ENCODE assay signal across 10 cellular contexts in the genomic region with DNA sequence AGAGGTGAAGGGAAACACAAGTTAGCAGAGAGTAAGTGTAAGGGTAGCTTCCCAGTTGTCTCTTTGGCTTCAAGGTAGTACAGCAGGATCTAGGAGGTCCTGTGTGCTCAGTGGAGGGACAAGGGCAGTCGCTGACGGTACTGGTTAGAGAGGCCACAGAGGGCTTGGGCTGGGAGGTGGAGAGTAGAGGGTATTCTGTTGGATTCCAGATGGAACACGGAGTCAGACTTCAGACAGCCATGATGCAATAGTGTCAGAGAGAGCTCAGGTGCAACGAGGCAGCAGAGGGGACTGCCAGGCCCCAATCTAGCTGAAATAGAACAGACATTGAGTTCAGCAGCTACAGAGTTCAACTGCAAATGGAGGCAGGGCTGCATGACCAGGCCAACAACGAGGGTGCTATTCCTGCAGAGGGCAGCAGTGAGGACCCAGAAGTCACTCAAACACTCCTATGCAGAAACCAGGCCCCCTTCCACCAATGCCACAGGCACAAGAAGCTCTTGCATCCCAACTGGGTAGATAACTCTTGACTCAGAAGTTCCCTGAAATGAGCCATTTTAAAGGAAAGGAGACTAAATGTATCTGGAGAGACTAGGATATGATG.
DNase-seq lines count a peak whose midpoint lies in the region; ATAC-seq and TF ChIP-seq lines count a peak whose summit lies in the region.
"Had no signal": no experiment of that assay in that cellular context is flagged by ENCODE, and none has a peak within 500 bp of the region (broad histone marks: within the 10 kb centered on the region; RNA-seq: fewer than 3 reads in every experiment).

No MANE protein-coding gene starts in this region.

- H3K4me3 ChIP-seq in epithelial cell of esophagus (ENCODE audit: low read length), result no peak overlapping the region

- DNase-seq in COLO829 (ENCODE audit: low spot score), result peak; percentile 31
- DNase-seq in HuH-7.5 (ENCODE audit: low spot score), result peak; percentile 29
- peak; percentile 15 for DNase-seq in epithelial cell of esophagus (ENCODE audit: low read depth)
- DNase-seq in NOMO-1 treated with dmso at 0.1 percent for 144 hours (lab: John Stamatoyannopoulos, UW; ENCODE audit: unreplicated experiment), result no peak
- no peak for DNase-seq in DMS79 (lab: John Stamatoyannopoulos, UW)
- no peak for DNase-seq in NK-92 treated with Interleukin-12 subunit alpha and Interleukin-12 subunit beta, amount 100 ng/mL, for 24 hours (lab: John Stamatoyannopoulos, UW)
- DNase-seq: NCI-H2171 had no signal

- peak; percentile 57 for ATAC-seq in GM19043 (IDR thresholded peaks at IDR 0.05; ENCODE audit: low read depth, unreplicated experiment)
- ATAC-seq in HG03469 (IDR thresholded peaks at IDR 0.05; ENCODE audit: unreplicated experiment), result no peak
- ATAC-seq: activated T-cell treated with anti-CD3 and anti-CD28 coated beads, Interleukin-2, amount 50 U/mL, for 72 hours had no signal

- TF ChIP-seq CTCF in epithelial cell of esophagus (IDR thresholded peaks at IDR 0.05; ENCODE audit: insufficient read depth, low read depth, low read length, missing control alignments), result peak; percentile 33

Comparison
In these comparisons a context has a peak if more than half of its experiments do, and no peak if none do; other contexts are left out.
1. DNase-seq: peak in COLO829 (single experiment), HuH-7.5 (single experiment) and epithelial cell of esophagus (single experiment); none in NOMO-1 treated with dmso at 0.1 percent for 144 hours (single experiment), DMS79 (single experiment) and NK-92 treated with Interleukin-12 subunit alpha and Interleukin-12 subunit beta, amount 100 ng/mL, for 24 hours (single experiment).